Comparison of ENCODE assay signal across 34 cellular contexts in genomic region chr9:94245651-94246050, GRCh38.
"Had no signal": no experiment of that assay in that cellular context is flagged by ENCODE, and none has a peak within 500 bp of the region (broad histone marks: within the 10 kb centered on the region; RNA-seq: fewer than 3 reads in every experiment).

No MANE protein-coding gene starts in this region.

- H3K4me3 ChIP-seq: MG63 had no signal

- H3K36me3 ChIP-seq: MG63 had no signal

- DNase-seq: Karpas-422, Kasumi-1, MG63, MM.1S, MV-4-11, NCI-H1048, NCI-H1092, NCI-H1092 treated with DMSO at 0.1 percent for 48 hours, NCI-H1105, NCI-H1105 treated with DMSO at 0.1 percent for 48 hours, NCI-H1417, NCI-H1417 treated with DMSO at 0.1 percent for 48 hours, NCI-H1436, NCI-H1436 treated with DMSO at 0.1 percent for 48 hours, NCI-H146, NCI-H1694, NCI-H1694 treated with DMSO at 0.1 percent for 48 hours, NCI-H187, NCI-H187 treated with DMSO at 0.1 percent for 48 hours, NCI-H1930, NCI-H2029, NCI-H2029 treated with DMSO at 0.1 percent for 48 hours, NCI-H2081, NCI-H2081 treated with DMSO at 0.1 percent for 48 hours, NCI-H2107, NCI-H2171, NCI-H2171 treated with DMSO at 0.1 percent for 48 hours, NCI-H2227 treated with DMSO at 0.1 percent for 48 hours, NCI-H226, NCI-H345, NCI-H446, NCI-H446 treated with DMSO at 0.1 percent for 48 hours, NCI-H510A, NCI-H510A treated with DMSO at 0.1 percent for 48 hours had no signal

- H3K27me3 ChIP-seq: MG63 had no signal

- H3K9me3 ChIP-seq: MG63 had no signal
